Comparison of ENCODE assay signal across 2 cellular contexts in the genomic region with DNA sequence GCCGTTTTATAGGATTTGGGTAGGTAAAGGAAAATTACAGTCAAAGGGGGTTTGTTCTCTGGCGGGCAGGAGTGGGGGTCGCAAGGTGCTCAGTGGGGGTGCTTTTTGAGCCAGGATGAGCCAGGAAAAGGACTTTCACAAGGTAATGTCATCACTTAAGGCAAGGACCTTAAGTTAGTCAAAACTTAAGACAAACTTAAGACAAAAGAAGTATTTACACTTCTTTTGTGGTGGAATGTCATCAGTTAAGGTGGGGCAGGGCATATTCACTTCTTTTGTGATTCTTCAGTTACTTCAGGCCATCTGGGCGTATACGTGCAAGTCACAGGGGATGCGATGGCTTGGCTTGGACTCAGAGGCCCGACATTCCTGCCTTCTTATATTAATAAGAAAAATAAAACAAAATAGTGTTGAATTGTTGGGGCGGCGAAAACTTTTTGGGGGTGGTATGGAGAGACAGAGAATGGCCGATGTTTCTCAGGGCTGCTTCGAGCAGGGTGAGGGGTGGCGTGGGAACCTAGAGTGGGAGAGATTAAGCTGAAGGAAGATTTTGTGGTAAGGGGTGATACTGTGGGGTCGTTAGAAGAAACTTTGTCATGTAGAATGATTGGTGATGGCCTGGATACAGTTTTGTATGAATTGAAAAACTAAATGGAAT.
TF ChIP-seq lines count a peak whose summit lies in the region.

No MANE protein-coding gene starts in this region.

TF ChIP-seq in GM23338, 12 proteins besides CTCF, POLR2A, EP300 and RAD21:
- TF ChIP-seq NANOG (IDR thresholded peaks at IDR 0.05; ENCODE audit: borderline replicate concordance) = peak; percentile 86
- TF ChIP-seq POLR2AphosphoS5 (IDR thresholded peaks at IDR 0.05; ENCODE audit: low read depth) = peak; percentile 44

TF ChIP-seq in H1, 55 proteins besides CTCF, POLR2A, EP300 and RAD21:
- TF ChIP-seq TEAD4 (IDR thresholded peaks at IDR 0.05; ENCODE audit: low read depth, low read length) = 0 out of 2 replicates have a peak, but pooled peaks have one; percentile 57
- 0 out of 2 replicates have a peak, but pooled peaks have one; percentile 19 for TF ChIP-seq TAF1 (IDR thresholded peaks at IDR 0.05; ENCODE audit: low read depth, low read length)
- TF ChIP-seq POLR2AphosphoS5 (IDR thresholded peaks at IDR 0.05; ENCODE audit: low read depth, low read length) = peak; percentile 18
